Comparison of ENCODE assay signal across 25 cellular contexts in genomic region chr16:16158741-16159374, GRCh38.
A peak's percentile ranks its signal among the peaks of the same experiment; 100 is the strongest.
DNase-seq lines count a peak whose midpoint lies in the region; ATAC-seq, FAIRE-seq and TF ChIP-seq lines count a peak whose summit lies in the region.
"Had no signal": no experiment of that assay in that cellular context is flagged by ENCODE, and none has a peak within 500 bp of the region (broad histone marks: within the 10 kb centered on the region; RNA-seq: fewer than 3 reads in every experiment).

No MANE protein-coding gene starts in this region.

- H3K18ac ChIP-seq in IMR-90 (ENCODE audit: low read depth, low read length) = no peak overlapping the region

- no peak overlapping the region for H2AK9ac ChIP-seq in IMR-90 (replicated peaks; ENCODE audit: low read depth, low read length, poor library complexity)

- no peak for TF ChIP-seq RAD21 in IMR-90 (IDR thresholded peaks at IDR 0.05; ENCODE audit: low read length)

- no TSS peak for BruUV-seq in IMR-90 (replicated peaks; lab: Mats Ljungman, UMichigan)

- peaks cover 17% of the 10 kb centered on the region for H3K9me3 ChIP-seq in IMR-90 (ENCODE audit: control insufficient read depth, insufficient read depth, low read length)

- no peak overlapping the region for H3K27ac ChIP-seq in IMR-90 (ENCODE audit: insufficient read depth, low read length)
- H3K27ac ChIP-seq: heart right ventricle, left ventricle myocardium inferior, suprapubic skin, VCaP had no signal

- no peak overlapping the region for H4K5ac ChIP-seq in IMR-90 (ENCODE audit: low read depth, low read length)

- dilution Hi-C loops in IMR-90 (cut with HindIII; ENCODE audit: low sequenced_read_pairs, unreplicated experiment) = no loop called here

- no peaks in the 10 kb centered on the region for H4K20me1 ChIP-seq in IMR-90 (ENCODE audit: insufficient read depth, low read length)

- no peak overlapping the region for H3K4ac ChIP-seq in IMR-90 (ENCODE audit: low read depth, low read length)

- H2BK15ac ChIP-seq in IMR-90 (ENCODE audit: low read depth, low read length) = no peak overlapping the region

- no peak overlapping the region for H2BK5ac ChIP-seq in IMR-90 (ENCODE audit: low read depth, low read length, poor library complexity, severe bottlenecking)

- H3K4me2 ChIP-seq in IMR-90 (ENCODE audit: low read depth, low read length) = no peak overlapping the region
- H3K4me2 ChIP-seq: smooth muscle cell had no signal

- POLR2A ChIA-PET in IMR-90 (lab: Charles Lee; ENCODE audit: unreplicated experiment) = no interaction called here

- no peak overlapping the region for H3K23ac ChIP-seq in IMR-90 (ENCODE audit: low read depth, low read length)

- H3K9ac ChIP-seq in IMR-90 (ENCODE audit: low read depth, low read length) = no peak overlapping the region

- intact Hi-C loops in IMR-90 (cut with micrococcal nuclease) = no loop called here

- no peak overlapping the region for H3K4me3 ChIP-seq in IMR-90 (ENCODE audit: insufficient read depth, low read depth, low read length)
- H3K4me3 ChIP-seq: heart right ventricle, left ventricle myocardium inferior, smooth muscle cell, suprapubic skin had no signal

- FAIRE-seq in D721Med (lab: Jason Lieb, UNC) = peak; percentile 70
- FAIRE-seq: urothelium cell line had no signal

- H3K36me3 ChIP-seq in IMR-90 (ENCODE audit: control insufficient read depth, insufficient read depth, low read length) = peaks cover 3% of the 10 kb centered on the region; the same call in 1 of the 2 replicates
- H3K36me3 ChIP-seq: BE2C, heart right ventricle, left ventricle myocardium inferior, suprapubic skin had no signal

- H3K4me1 ChIP-seq in IMR-90 (ENCODE audit: control insufficient read depth, insufficient read depth, low read length) = no peaks in the 10 kb centered on the region
- H3K4me1 ChIP-seq: BE2C, heart right ventricle, left ventricle myocardium inferior, suprapubic skin had no signal

- no peaks in the 10 kb centered on the region for H3K9me1 ChIP-seq in IMR-90 (ENCODE audit: insufficient read depth, low read length)

- H2BK20ac ChIP-seq in IMR-90 (ENCODE audit: low read depth, low read length) = no peak overlapping the region

- 100% methylated on average over 1 of the region's 3 CpGs; no CpG with 5 or more reads in 1 of the 2 experiments for WGBS in IMR-90 (ENCODE audit: extremely low coverage in 2 of 2, insufficient read length in 1 of 2), 2 experiments

- no peaks in the 10 kb centered on the region for H3K79me1 ChIP-seq in IMR-90 (ENCODE audit: low read depth in 1 of 2, low read length in 2 of 2)

- TF ChIP-seq CTCF in D721Med (IDR thresholded peaks at IDR 0.05; ENCODE audit: insufficient read depth, missing control alignments) (no peak), IMR-90 (conservative IDR thresholded peaks at IDR 0.05; ENCODE audit: low read depth, low read length) (no peak)

- H2AFZ ChIP-seq in IMR-90 (replicated peaks; ENCODE audit: low read length, poor library complexity) = no peak overlapping the region

- no peak overlapping the region for H2AK5ac ChIP-seq in IMR-90 (ENCODE audit: low read depth, low read length)

- no peak for TF ChIP-seq POLR2A in IMR-90 (IDR thresholded peaks at IDR 0.05; ENCODE audit: low read depth, low read length)

- DNase-seq in D721Med (ENCODE audit: insufficient read length, low spot score) (no peak), IMR-90 (peak; percentile 21), RKO (ENCODE audit: low spot score) (peak; percentile 22), fibroblast of peridontal ligament (ENCODE audit: extremely low read depth) (peak; percentile 12), 8988T (no peak), kidney glomerular epithelial cell (lab: John Stamatoyannopoulos, UW) (no peak)
- no peak for DNase-seq in central memory CD4-positive, alpha-beta T cell
- DNase-seq: activated CD4-positive, alpha-beta T cell treated with anti-CD3 and anti-CD28 coated beads, Interleukin-2, amount 10 ng/mL, durations not matched to agents 24 days and 14 days; activated CD8-positive, alpha-beta memory T cell treated with anti-CD3 and anti-CD28 coated beads, Interleukin-2, amount 10 ng/mL, durations not matched to agents 7 days and 5 days; activated naive CD4-positive, alpha-beta T cell treated with anti-CD3 and anti-CD28 coated beads for 36 hours; amygdala; BE2C; heart right ventricle; left ventricle myocardium inferior; midbrain; naive thymus-derived CD8-positive, alpha-beta T cell; NCI-H1417; NCI-H2107; NCI-H524 treated with DMSO at 0.1 percent for 48 hours; stimulated activated CD4-positive, alpha-beta T cell treated with anti-CD3 and anti-CD28 coated beads, Interleukin-2, amount 100 ng/mL, for 24 hours had no signal

- H4K8ac ChIP-seq in IMR-90 (ENCODE audit: low read depth in 2 of 2, low read length in 2 of 2) = no peak overlapping the region

- H3K14ac ChIP-seq in IMR-90 (replicated peaks; ENCODE audit: low read depth, low read length) = no peak overlapping the region

- H4K91ac ChIP-seq in IMR-90 (ENCODE audit: insufficient read depth, low read depth, low read length) = no peak overlapping the region

- no peaks in the 10 kb centered on the region; the same call in 1 of the 2 replicates for H3K27me3 ChIP-seq in IMR-90 (ENCODE audit: control insufficient read depth, insufficient read depth, low read length)
- H3K27me3 ChIP-seq: BE2C, heart right ventricle, suprapubic skin had no signal

- CTCF ChIA-PET in IMR-90 (lab: Yijun Ruan, JAX) = no interaction called here

- no peak overlapping the region for H3K56ac ChIP-seq in IMR-90 (ENCODE audit: extremely low read depth, insufficient read depth, low read length)

- ATAC-seq in IMR-90 (ENCODE audit: low read depth) (no peak), HG02870 (IDR thresholded peaks at IDR 0.05; ENCODE audit: unreplicated experiment) (no peak)
- ATAC-seq: activated CD8-positive, alpha-beta memory T cell treated with anti-CD3 and anti-CD28 coated beads, Interleukin-2, amount 10 ng/mL, durations not matched to agents 7 days and 5 days; heart right ventricle; naive thymus-derived CD8-positive, alpha-beta T cell had no signal

- in situ Hi-C loops in IMR-90 (cut with MboI; ENCODE audit: low sequenced_read_pairs) = no loop called here

- no peak overlapping the region for H2BK120ac ChIP-seq in IMR-90 (ENCODE audit: low read depth, low read length)

TF ChIP-seq in IMR-90, 13 proteins besides CTCF, POLR2A, EP300 and RAD21:
- TF ChIP-seq FOS (IDR thresholded peaks at IDR 0.05; ENCODE audit: low read depth, low read length) = no peak
- no peak for TF ChIP-seq RCOR1 (IDR thresholded peaks at IDR 0.05; ENCODE audit: insufficient replicate concordance, low read length)
- TF ChIP-seq RFX5 (IDR thresholded peaks at IDR 0.05; ENCODE audit: low read depth, low read length) = no peak
- no peak for TF ChIP-seq MXI1 (IDR thresholded peaks at IDR 0.05; ENCODE audit: borderline replicate concordance, low read depth, low read length)
- TF ChIP-seq USF2 (IDR thresholded peaks at IDR 0.05; ENCODE audit: low read depth, low read length) = no peak
- TF ChIP-seq BHLHE40 (IDR thresholded peaks at IDR 0.05; ENCODE audit: low read depth, low read length) = no peak
- no peak for TF ChIP-seq NFE2L2 (IDR thresholded peaks at IDR 0.05; ENCODE audit: low read depth, low read length)
- no peak; the same call in 1 of the 2 replicates for TF ChIP-seq CEBPB (IDR thresholded peaks at IDR 0.05; ENCODE audit: low read depth, low read length)
- no peak for TF ChIP-seq ELK1 (IDR thresholded peaks at IDR 0.05; ENCODE audit: borderline replicate concordance, low read depth, low read length)
- TF ChIP-seq MAZ (IDR thresholded peaks at IDR 0.05; ENCODE audit: borderline replicate concordance, low read depth, low read length) = no peak
- TF ChIP-seq CHD1 (IDR thresholded peaks at IDR 0.05; ENCODE audit: low read depth, low read length) = no peak
- no peak for TF ChIP-seq SMC3 (IDR thresholded peaks at IDR 0.05; ENCODE audit: low read depth, low read length)
- no peak for TF ChIP-seq MAFK (IDR thresholded peaks at IDR 0.05; ENCODE audit: low read depth, low read length)

Comparison
In these comparisons a context has a peak if more than half of its experiments do, and no peak if none do; other contexts are left out.
1. DNase-seq: peak in IMR-90 (single experiment), RKO (single experiment) and fibroblast of peridontal ligament (single experiment); none in D721Med (single experiment), 8988T (single experiment), central memory CD4-positive, alpha-beta T cell (single experiment) and kidney glomerular epithelial cell (single experiment).